Comparison of ENCODE assay signal across 33 cellular contexts in the genomic region with DNA sequence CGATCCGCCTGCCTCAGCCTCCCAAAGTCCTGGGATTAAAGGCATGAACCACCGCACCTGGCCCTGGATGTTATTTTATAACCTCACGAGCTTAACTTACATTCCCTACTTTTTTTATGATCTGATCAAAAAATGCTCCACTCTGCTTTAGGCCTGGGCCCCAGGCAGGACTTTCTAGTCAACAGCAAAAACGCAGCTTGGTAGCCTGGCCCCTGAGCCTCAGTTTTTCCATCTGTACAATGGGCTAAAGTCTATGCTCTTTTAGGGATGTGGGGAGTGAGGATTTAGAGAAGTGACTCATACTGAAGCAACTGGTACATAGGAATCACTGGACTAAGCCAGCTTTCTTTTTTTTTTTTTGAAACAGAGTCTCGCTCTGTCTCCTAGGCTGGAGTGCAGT. TPM values are rescaled to one million over a fixed set of nuclear protein-coding genes. Genes with fewer than 3 reads are reported as not detected.
"Had no signal": no experiment of that assay in that cellular context is flagged by ENCODE, and none has a peak within 500 bp of the region (broad histone marks: within the 10 kb centered on the region; RNA-seq: fewer than 3 reads in every experiment).

No MANE protein-coding gene starts in this region.

- H3K27me3 ChIP-seq: colonic mucosa, heart right ventricle, right atrium auricular region, sigmoid colon, spleen, testis, tibial artery, upper lobe of left lung had no signal

- H3K4me3 Mint-ChIP-seq: dendritic cell treated with granulocyte-macrophage colony-stimulating factor and Interleukin-4, amounts not matched to agents 40 ng/mL and 50 ng/mL, for 4 days; endodermal cell; naive thymus-derived CD8-positive, alpha-beta T cell; nephron progenitor cell; stimulated activated memory B cell treated with anti-CD40 and anti-IgM and Interleukin-4, amounts not matched to agents 10 μg/mL and 1 μg/mL and 100 μg/mL, for 72 hours had no signal

- FAIRE-seq: urothelium cell line had no signal

- H3K27ac Mint-ChIP-seq: dendritic cell treated with granulocyte-macrophage colony-stimulating factor and Interleukin-4, amounts not matched to agents 40 ng/mL and 50 ng/mL, for 4 days; endodermal cell; naive thymus-derived CD8-positive, alpha-beta T cell; nephron progenitor cell; stimulated activated memory B cell treated with anti-CD40 and anti-IgM and Interleukin-4, amounts not matched to agents 10 μg/mL and 1 μg/mL and 100 μg/mL, for 72 hours had no signal

- H3K4me1 ChIP-seq: colonic mucosa, left ventricle myocardium inferior, lower lobe of right lung, prostate gland, right atrium auricular region, sigmoid colon, testis, tibial artery, upper lobe of left lung had no signal

- H3K9me3 ChIP-seq: colonic mucosa, heart right ventricle, left ventricle myocardium inferior, lower lobe of right lung, prostate gland, right atrium auricular region, sigmoid colon, spleen, testis, tibial artery, upper lobe of left lung had no signal

- DNase-seq: colonic mucosa; effector CD8-positive, alpha-beta T cell; endodermal cell; foreskin melanocyte; glutamatergic neuron; heart right ventricle; hippocampal formation; islet precursor cell; kidney glomerular epithelial cell; left colon; left ventricle myocardium inferior; lower lobe of right lung; naive thymus-derived CD8-positive, alpha-beta T cell; nephron progenitor cell; nucleus accumbens; sigmoid colon; spleen; stimulated activated CD4-positive, alpha-beta T cell treated with anti-CD3 and anti-CD28 coated beads, Interleukin-4, amount 100 ng/mL, for 4 hours; stimulated activated naive CD8-positive, alpha-beta T cell treated with anti-CD3 and anti-CD28 coated beads, Interleukin-15, Interleukin-2, amounts not matched to agents 100 U/mL and 50 U/mL, for 24 hours; substantia nigra; testis; tibial artery; upper lobe of left lung had no signal

- H3K4me3 ChIP-seq: colonic mucosa, heart right ventricle, left ventricle myocardium inferior, lower lobe of right lung, prostate gland, right atrium auricular region, sigmoid colon, skin epidermis, spleen, testis, tibial artery, upper lobe of left lung had no signal

- ATAC-seq: esophagus mucosa; heart right ventricle; left colon; lower lobe of right lung; naive thymus-derived CD8-positive, alpha-beta T cell; stimulated activated memory B cell treated with anti-CD40 and anti-IgM and Interleukin-4, amounts not matched to agents 10 μg/mL and 1 μg/mL and 100 μg/mL, for 72 hours; stimulated activated naive CD8-positive, alpha-beta T cell treated with anti-CD3 and anti-CD28 coated beads, Interleukin-15, Interleukin-2, amounts not matched to agents 100 U/mL and 50 U/mL, for 24 hours had no signal

- H3K9me3 Mint-ChIP-seq: dendritic cell treated with granulocyte-macrophage colony-stimulating factor and Interleukin-4, amounts not matched to agents 40 ng/mL and 50 ng/mL, for 4 days; endodermal cell; naive thymus-derived CD8-positive, alpha-beta T cell; nephron progenitor cell; stimulated activated memory B cell treated with anti-CD40 and anti-IgM and Interleukin-4, amounts not matched to agents 10 μg/mL and 1 μg/mL and 100 μg/mL, for 72 hours had no signal

- H3K27me3 Mint-ChIP-seq: dendritic cell treated with granulocyte-macrophage colony-stimulating factor and Interleukin-4, amounts not matched to agents 40 ng/mL and 50 ng/mL, for 4 days; naive thymus-derived CD8-positive, alpha-beta T cell; stimulated activated memory B cell treated with anti-CD40 and anti-IgM and Interleukin-4, amounts not matched to agents 10 μg/mL and 1 μg/mL and 100 μg/mL, for 72 hours had no signal

- H3K27ac ChIP-seq: colonic mucosa, epithelial cell of prostate, heart right ventricle, left ventricle myocardium inferior, lower lobe of right lung, prostate gland, right atrium auricular region, sigmoid colon, skin epidermis, spleen, testis, tibial artery, upper lobe of left lung had no signal

- H3K4me1 Mint-ChIP-seq: endodermal cell; naive thymus-derived CD8-positive, alpha-beta T cell; nephron progenitor cell; stimulated activated memory B cell treated with anti-CD40 and anti-IgM and Interleukin-4, amounts not matched to agents 10 μg/mL and 1 μg/mL and 100 μg/mL, for 72 hours had no signal

RNA-seq across cellular contexts. Expression of a gene that starts 32.6 kb away (rescaled TPM):
- total RNA-seq: osteocyte had no signal

RNA-seq across cellular contexts. Expression of a gene that starts 54.3 kb away (rescaled TPM):
- total RNA-seq: endodermal cell, myocyte had no signal
